8 cellular contexts compared by ENCODE assay signal in genomic region chr6:144482142-144482541, GRCh38.
DNase-seq lines count a peak whose midpoint lies in the region; ATAC-seq and TF ChIP-seq lines count a peak whose summit lies in the region.

No MANE protein-coding gene starts in this region.

- peaks cover 59% of the 10 kb centered on the region for H3K36me3 ChIP-seq in DND-41 (ENCODE audit: insufficient read depth, low read length)
- peaks cover 11% of the 10 kb centered on the region for H3K36me3 ChIP-seq in cardiac muscle cell

- no peaks in the 10 kb centered on the region for H3K9me3 Mint-ChIP-seq in activated naive CD4-positive, alpha-beta T cell treated with anti-CD3 and anti-CD28 coated beads, Interleukin-2, amount 50 U/mL, for 72 hours

- H3K9me3 ChIP-seq in DND-41 (ENCODE audit: insufficient read depth, low read length, severe bottlenecking) (no peaks in the 10 kb centered on the region), cardiac muscle cell (ENCODE audit: low read depth) (no peaks in the 10 kb centered on the region)

- H3K4me1 ChIP-seq in DND-41 (ENCODE audit: insufficient read depth, low read length) (no peaks in the 10 kb centered on the region), cardiac muscle cell (ENCODE audit: low read depth) (no peaks in the 10 kb centered on the region)

- no peak overlapping the region for H3K4me2 ChIP-seq in DND-41 (ENCODE audit: insufficient read depth, low read length)

- H3K36me3 Mint-ChIP-seq in activated naive CD4-positive, alpha-beta T cell treated with anti-CD3 and anti-CD28 coated beads, Interleukin-2, amount 50 U/mL, for 72 hours = peaks cover 0 to 10% of the 10 kb centered on the region in 2 donors

- peak; percentile 82 for DNase-seq in DND-41
- DNase-seq in M059J (ENCODE audit: low read depth) = peak; percentile 86
- DNase-seq in SKM-1 (lab: John Stamatoyannopoulos, UW; ENCODE audit: unreplicated experiment) = peak; percentile 49
- peak in 1 of 2 donors; percentile 66 for DNase-seq in activated naive CD4-positive, alpha-beta T cell treated with anti-CD3 and anti-CD28 coated beads, Interleukin-2, amount 50 U/mL, for 72 hours (ENCODE audit: low spot score in 2 of 2)
- peak; percentile 73 to 87 for DNase-seq in cardiac muscle cell (ENCODE audit: low read depth in 1 of 2, low spot score in 1 of 2)
- peak; percentile 72 for DNase-seq in renal cortical epithelial cell (ENCODE audit: low read depth)
- DNase-seq in middle frontal gyrus (ENCODE audit: extremely low spot score, low spot score) = no peak

- H3K79me2 ChIP-seq in DND-41 (ENCODE audit: insufficient read depth, low read length) = no peaks in the 10 kb centered on the region

- H3K27ac ChIP-seq in DND-41 (ENCODE audit: low read length) = no peak overlapping the region
- H3K27ac ChIP-seq in cardiac muscle cell = no peak overlapping the region

- peak overlapping the region in 1 of 2 donors; percentile 77 for H3K27ac Mint-ChIP-seq in activated naive CD4-positive, alpha-beta T cell treated with anti-CD3 and anti-CD28 coated beads, Interleukin-2, amount 50 U/mL, for 72 hours

- peak; percentile 82 for TF ChIP-seq CTCF in DND-41 (IDR thresholded peaks at IDR 0.05; ENCODE audit: borderline replicate concordance, extremely low read depth, low read length, poor library complexity, severe bottlenecking)
- TF ChIP-seq CTCF in cardiac muscle cell (IDR thresholded peaks at IDR 0.05; ENCODE audit: low read depth, low read length) = peak; percentile 65

- H4K20me1 ChIP-seq in DND-41 (ENCODE audit: insufficient read depth, low read length) = no peaks in the 10 kb centered on the region

- H2AFZ ChIP-seq in DND-41 (ENCODE audit: low read depth, low read length) = no peak overlapping the region

- no peak overlapping the region for H3K9ac ChIP-seq in DND-41 (ENCODE audit: low read depth, low read length)

- H3K27me3 ChIP-seq in DND-41 (ENCODE audit: insufficient read depth, low read length, poor library complexity) (no peaks in the 10 kb centered on the region), cardiac muscle cell (no peaks in the 10 kb centered on the region)

- H3K4me3 ChIP-seq in DND-41 (ENCODE audit: low read depth in 1 of 2, low read length in 2 of 2) (no peak overlapping the region), cardiac muscle cell (no peak overlapping the region)

- ATAC-seq in DND-41 (ENCODE audit: insufficient read depth, low read depth) = peak; percentile 95
- ATAC-seq in GM21786 (IDR thresholded peaks at IDR 0.05; ENCODE audit: unreplicated experiment) = peak; percentile 89
- ATAC-seq in activated naive CD4-positive, alpha-beta T cell treated with anti-CD3 and anti-CD28 coated beads, Interleukin-2, amount 50 U/mL, for 72 hours = peak; percentile 58 to 76
